ENCODE assay signal across 27 cellular contexts in the genomic region with DNA sequence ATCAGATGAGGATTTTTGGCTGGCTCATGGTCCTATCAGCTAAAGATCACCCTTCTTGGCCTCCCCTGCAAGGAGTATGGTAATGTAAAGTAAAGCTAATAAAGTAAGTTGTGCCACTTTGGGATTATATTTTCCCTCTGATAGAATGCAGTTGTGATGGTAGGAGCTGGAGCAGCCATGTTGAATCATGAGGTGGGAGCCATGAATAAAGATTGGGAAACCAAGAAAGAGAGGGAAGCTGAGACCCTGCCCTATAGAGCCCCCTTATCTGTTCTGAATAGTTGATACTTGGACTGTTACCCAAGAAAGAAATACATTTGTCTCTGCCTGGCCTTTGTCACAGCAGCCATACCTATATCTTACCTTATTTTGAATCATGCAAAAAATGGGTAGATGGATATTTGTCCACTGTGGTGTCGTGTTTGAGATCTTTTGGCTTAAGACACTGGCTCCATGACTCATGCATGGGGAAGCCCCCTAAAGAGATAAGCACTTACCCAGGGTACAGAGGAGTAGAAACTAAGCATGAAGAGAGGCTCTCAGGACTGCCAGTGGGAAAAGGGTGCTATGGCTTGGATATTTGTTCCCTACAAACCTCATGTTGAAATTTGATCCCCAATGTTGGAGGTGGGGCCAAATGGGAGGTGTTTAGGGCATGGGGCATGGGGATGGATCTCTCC. TPM values are rescaled to one million over a fixed set of nuclear protein-coding genes. Genes with fewer than 3 reads are reported as not detected.
"Had no signal": no experiment of that assay in that cellular context is flagged by ENCODE, and none has a peak within 500 bp of the region (broad histone marks: within the 10 kb centered on the region; RNA-seq: fewer than 3 reads in every experiment).

No MANE protein-coding gene starts in this region.

- H3K27ac Mint-ChIP-seq: dendritic cell treated with granulocyte-macrophage colony-stimulating factor and Interleukin-4, amounts not matched to agents 40 ng/mL and 50 ng/mL, for 4 days; effector memory CD8-positive, alpha-beta T cell; immature natural killer cell; memory B cell; mesothelial cell of epicardium; nephron had no signal

- ATAC-seq: effector memory CD8-positive, alpha-beta T cell; gastroesophageal sphincter; left cardiac atrium; lower lobe of right lung; psoas muscle; sciatic nerve had no signal

- H3K4me1 ChIP-seq: esophagus squamous epithelium, gastroesophageal sphincter, psoas muscle, tibial artery, vagina had no signal

- H3K27ac ChIP-seq: epithelial cell of prostate, esophagus squamous epithelium, gastroesophageal sphincter, left ventricle myocardium inferior, lower lobe of right lung, psoas muscle, spleen, tibial artery, upper lobe of left lung, vagina had no signal

- FAIRE-seq: colon, keratinocyte had no signal

- H3K4me1 Mint-ChIP-seq: immature natural killer cell, mesothelial cell of epicardium, nephron had no signal

- H3K4me3 Mint-ChIP-seq: dendritic cell treated with granulocyte-macrophage colony-stimulating factor and Interleukin-4, amounts not matched to agents 40 ng/mL and 50 ng/mL, for 4 days; effector memory CD8-positive, alpha-beta T cell; immature natural killer cell; memory B cell; mesothelial cell of epicardium; nephron had no signal

- DNase-seq: effector memory CD8-positive, alpha-beta T cell; esophagus squamous epithelium; foreskin fibroblast; glutamatergic neuron; immature natural killer cell; left cardiac atrium; left ventricle myocardium inferior; lower lobe of right lung; psoas muscle; retina; stimulated activated CD4-positive, alpha-beta T cell treated with anti-CD3 and anti-CD28 coated beads, Interleukin-4, amount 100 ng/mL, for 4 hours; stimulated activated naive CD4-positive, alpha-beta T cell treated with Interleukin-2 at 50 U/mL for 16 hours; upper lobe of left lung had no signal

- H3K9me3 ChIP-seq: esophagus squamous epithelium, gastroesophageal sphincter, left ventricle myocardium inferior, lower lobe of right lung, psoas muscle, tibial artery, upper lobe of left lung, vagina had no signal

- H3K9me3 Mint-ChIP-seq: dendritic cell treated with granulocyte-macrophage colony-stimulating factor and Interleukin-4, amounts not matched to agents 40 ng/mL and 50 ng/mL, for 4 days; effector memory CD8-positive, alpha-beta T cell; immature natural killer cell; nephron had no signal

- H3K36me3 Mint-ChIP-seq: immature natural killer cell, mesothelial cell of epicardium had no signal

- H3K4me3 ChIP-seq: esophagus squamous epithelium, gastroesophageal sphincter, left ventricle myocardium inferior, lower lobe of right lung, psoas muscle, spleen, tibial artery, upper lobe of left lung, vagina had no signal

- H3K36me3 ChIP-seq: esophagus squamous epithelium, gastroesophageal sphincter, left ventricle myocardium inferior, lower lobe of right lung, spleen, tibial artery, upper lobe of left lung, vagina had no signal

- H3K27me3 Mint-ChIP-seq: dendritic cell treated with granulocyte-macrophage colony-stimulating factor and Interleukin-4, amounts not matched to agents 40 ng/mL and 50 ng/mL, for 4 days; memory B cell had no signal

- H3K27me3 ChIP-seq: spleen, upper lobe of left lung, vagina had no signal

RNA-seq across cellular contexts. Expression of a gene that starts 17.7 kb away (rescaled TPM):
- total RNA-seq: myocyte, osteoblast had no signal
- polyA plus RNA-seq: keratinocyte had no signal
